Comparison of ENCODE assay signal across 14 cellular contexts in genomic region chr11:61697093-61697492, GRCh38. TPM values are rescaled to one million over a fixed set of nuclear protein-coding genes. Genes with fewer than 3 reads are reported as not detected.
DNase-seq lines count a peak whose midpoint lies in the region; ATAC-seq, FAIRE-seq and TF ChIP-seq lines count a peak whose summit lies in the region.
"Had no signal": no experiment of that assay in that cellular context is flagged by ENCODE, and none has a peak within 500 bp of the region (broad histone marks: within the 10 kb centered on the region; RNA-seq: fewer than 3 reads in every experiment).

No MANE protein-coding gene starts in this region.

- H3K9me3 ChIP-seq in HEK293 (ENCODE audit: control insufficient read depth, insufficient read depth, low read depth, low read length), result no peaks in the 10 kb centered on the region
- no peaks in the 10 kb centered on the region for H3K9me3 ChIP-seq in kidney (ENCODE audit: control insufficient read depth in 1 of 2, low read length in 2 of 2)
- H3K9me3 ChIP-seq: HAP-1, SJCRH30 had no signal

- POLR2A ChIA-PET in HEK293 (lab: Yijun Ruan, JAX), result no interaction called here

- H3K27ac ChIP-seq in HEK293 (ENCODE audit: extremely low read depth, low read depth, low read length) (no peak overlapping the region), angular gyrus (ENCODE audit: low read depth, low read length) (peak overlapping the region; percentile 44), kidney (ENCODE audit: low read depth in 2 of 2, low read length in 2 of 2) (peak overlapping the region; percentile 51 to 71), temporal lobe (ENCODE audit: low read depth, low read length) (peak overlapping the region; percentile 50)
- H3K27ac ChIP-seq: SJCRH30 had no signal

- H3K4me1 ChIP-seq in HEK293 (ENCODE audit: control insufficient read depth, insufficient read depth, low read length), result no peaks in the 10 kb centered on the region
- H3K4me1 ChIP-seq in kidney (ENCODE audit: control insufficient read depth in 1 of 2, insufficient read depth in 1 of 2, low read depth in 1 of 2, low read length in 2 of 2), result peaks cover 57 to 60% of the 10 kb centered on the region in 2 donors
- H3K4me1 ChIP-seq: HAP-1, SJCRH30 had no signal

- no peak for ATAC-seq in HG03439 (IDR thresholded peaks at IDR 0.05; ENCODE audit: unreplicated experiment)

- FAIRE-seq in kidney (lab: Jason Lieb, UNC), result no peak

- DNase-seq in kidney (peak; percentile 91), DMS153 treated with DMSO at 0.1 percent for 48 hours (lab: John Stamatoyannopoulos, UW; ENCODE audit: unreplicated experiment) (no peak), NOMO-1 treated with dmso at 0.1 percent for 144 hours (lab: John Stamatoyannopoulos, UW; ENCODE audit: unreplicated experiment) (no peak), NCI-H1417 (lab: John Stamatoyannopoulos, UW) (no peak)
- DNase-seq: activated CD4-positive, alpha-beta memory T cell treated with anti-CD3 and anti-CD28 coated beads, Interleukin-2, amount 10 ng/mL, durations not matched to agents 7 days and 5 days; foreskin fibroblast; naive B cell; SJCRH30; stimulated activated CD4-positive, alpha-beta T cell treated with anti-CD3 and anti-CD28 coated beads, Interleukin-4, amount 100 ng/mL, for 24 hours had no signal

- no peak overlapping the region for H3K4me3 ChIP-seq in HEK293 (ENCODE audit: low read depth, low read length)
- no peak overlapping the region for H3K4me3 ChIP-seq in kidney (ENCODE audit: low read length in 2 of 2)
- H3K4me3 ChIP-seq: HAP-1, SJCRH30 had no signal

- intact Hi-C loops in kidney (cut with DNase I), result no loop called here

- CTCF ChIA-PET in HEK293 (lab: Yijun Ruan, JAX), result interaction anchor here (0.6 to 1.3 kb wide), 3 partner anchors 12 to 335 kb away, joined by 3 to 4 read pairs (median 4); partner anchors contain the start of gene TMEM138

- TF ChIP-seq CTCF in HEK293 (tag by site-specific recombination; IDR thresholded peaks at IDR 0.05) (no peak), kidney (IDR thresholded peaks at IDR 0.05; ENCODE audit: borderline replicate concordance, extremely low read depth, insufficient read depth) (no peak)

- H3K36me3 ChIP-seq in HEK293 (ENCODE audit: control insufficient read depth in 2 of 2, insufficient read depth in 1 of 2, low read length in 2 of 2) (no peaks in the 10 kb centered on the region), kidney (ENCODE audit: control insufficient read depth in 1 of 2, insufficient read depth in 2 of 2, low read length in 2 of 2) (no peaks in the 10 kb centered on the region)
- H3K36me3 ChIP-seq: HAP-1, SJCRH30 had no signal

- peak overlapping the region in 1 of 2 donors; percentile 34 for H3K9ac ChIP-seq in kidney (ENCODE audit: low read length in 2 of 2)

TF ChIP-seq in HEK293, 187 proteins besides CTCF, POLR2A, EP300 and RAD21:
- no peak for TF ChIP-seq ZNF366 (tag by site-specific recombination; conservative IDR thresholded peaks at IDR 0.05)
- TF ChIP-seq ZNF624 (tag by site-specific recombination; IDR thresholded peaks at IDR 0.05), result no peak
- TF ChIP-seq ZFP37 (tag by site-specific recombination; IDR thresholded peaks at IDR 0.05), result no peak
- TF ChIP-seq ZSCAN23 (tag by site-specific recombination; IDR thresholded peaks at IDR 0.05), result no peak
- TF ChIP-seq, protein P1, sequence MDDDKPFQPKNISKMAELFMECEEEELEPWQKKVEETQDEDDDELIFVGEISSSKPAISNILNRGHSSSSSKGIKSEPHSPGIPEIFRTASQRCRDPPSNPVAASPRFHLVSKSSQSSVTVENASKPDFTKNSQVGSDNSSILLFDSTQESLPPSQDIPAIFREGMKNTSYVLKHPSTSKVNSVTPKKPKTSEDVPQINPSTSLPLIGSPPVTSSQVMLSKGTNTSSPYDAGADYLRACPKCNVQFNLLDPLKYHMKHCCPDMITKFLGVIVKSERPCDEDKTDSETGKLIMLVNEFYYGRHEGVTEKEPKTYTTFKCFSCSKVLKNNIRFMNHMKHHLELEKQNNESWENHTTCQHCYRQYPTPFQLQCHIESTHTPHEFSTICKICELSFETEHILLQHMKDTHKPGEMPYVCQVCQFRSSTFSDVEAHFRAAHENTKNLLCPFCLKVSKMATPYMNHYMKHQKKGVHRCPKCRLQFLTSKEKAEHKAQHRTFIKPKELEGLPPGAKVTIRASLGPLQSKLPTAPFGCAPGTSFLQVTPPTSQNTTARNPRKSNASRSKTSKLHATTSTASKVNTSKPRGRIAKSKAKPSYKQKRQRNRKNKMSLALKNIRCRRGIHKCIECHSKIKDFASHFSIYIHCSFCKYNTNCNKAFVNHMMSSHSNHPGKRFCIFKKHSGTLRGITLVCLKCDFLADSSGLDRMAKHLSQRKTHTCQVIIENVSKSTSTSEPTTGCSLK (tag by site-specific recombination; IDR thresholded peaks at IDR 0.05), result no peak
- no peak for TF ChIP-seq ZNF37A (tag by site-specific recombination; IDR thresholded peaks at IDR 0.05)
- TF ChIP-seq ZNF785 (tag by site-specific recombination; IDR thresholded peaks at IDR 0.05), result no peak
- no peak for TF ChIP-seq ZNF48 (tag by site-specific recombination; IDR thresholded peaks at IDR 0.05)
- TF ChIP-seq ZNF23 (tag by site-specific recombination; IDR thresholded peaks at IDR 0.05; ENCODE audit: borderline replicate concordance), result no peak
- TF ChIP-seq GLIS1 (tag by site-specific recombination; IDR thresholded peaks at IDR 0.05), result peak; percentile 63
- TF ChIP-seq REST (tag by site-specific recombination; IDR thresholded peaks at IDR 0.05), result peak; percentile 21; the same call in 1 of the 2 replicates
- TF ChIP-seq ZNF658 (tag by site-specific recombination; IDR thresholded peaks at IDR 0.05), result no peak

RNA-seq across cellular contexts. Expression of gene DAGLA, which starts 16.9 kb away (rescaled TPM):
- total RNA-seq in kidney, result 3.9 TPM
- polyA plus RNA-seq in kidney (ENCODE audit: insufficient read depth, low read depth, low replicate concordance), result 1.4 TPM
- total RNA-seq in temporal lobe, result 7.4 TPM

RNA-seq across cellular contexts. Expression of gene MYRF, which starts 55.3 kb away (rescaled TPM):
- total RNA-seq in kidney, result 36.3 TPM
- polyA plus RNA-seq in kidney (ENCODE audit: insufficient read depth, low read depth, low replicate concordance), result 6.0 TPM
- 1.2 TPM for total RNA-seq in temporal lobe

Comparison
In these comparisons a context has a peak if more than half of its experiments do, and no peak if none do; other contexts are left out.
1. RNA of gene MYRF, which starts 55.3 kb away (total RNA-seq): 36.3 TPM in kidney (single experiment); 1.2 TPM in temporal lobe (single experiment); every median in the first group is over 10 times any median in the second.